Comparison of ENCODE assay signal across 11 cellular contexts in the genomic region with DNA sequence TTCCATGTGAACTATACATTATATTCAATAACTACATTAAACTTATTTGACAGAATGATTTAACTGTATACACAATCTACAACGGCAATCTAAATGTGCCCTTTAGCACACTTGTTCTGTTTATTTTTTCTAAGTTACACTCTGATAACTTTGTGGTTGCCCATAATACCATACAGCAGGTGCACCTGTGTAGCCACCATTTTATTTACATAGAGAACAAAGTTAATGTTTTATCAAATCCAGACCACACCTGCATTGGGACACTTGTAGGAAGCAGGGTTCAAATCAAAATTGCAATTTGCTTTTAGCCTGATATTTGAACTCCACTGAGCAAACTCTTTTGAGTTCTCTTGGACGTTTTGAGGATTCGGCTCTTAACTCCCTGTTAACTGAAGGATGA.
DNase-seq lines count a peak whose midpoint lies in the region; ATAC-seq and TF ChIP-seq lines count a peak whose summit lies in the region.
"Had no signal": no experiment of that assay in that cellular context is flagged by ENCODE, and none has a peak within 500 bp of the region (broad histone marks: within the 10 kb centered on the region; RNA-seq: fewer than 3 reads in every experiment).

No MANE protein-coding gene starts in this region.

- TF ChIP-seq POLR2A in GM18505 (IDR thresholded peaks at IDR 0.05; ENCODE audit: borderline replicate concordance, extremely low read depth, insufficient read depth, insufficient read length) = no peak

- POLR2A ChIA-PET in GM10248 (lab: Yijun Ruan, JAX) = no interaction called here

- no peak for TF ChIP-seq CTCF in GM10248 (IDR thresholded peaks at IDR 0.05; ENCODE audit: control extremely low read depth, extremely low read depth, low read depth, missing control alignments)

- DNase-seq in SW480 (ENCODE audit: low spot score) (peak; percentile 64), GM10248 (ENCODE audit: extremely low spot score) (no peak), HCEC 1CT (no peak), SHP77 treated with DMSO at 0.1 percent for 48 hours (lab: John Stamatoyannopoulos, UW) (no peak)
- DNase-seq in activated CD4-positive, alpha-beta T cell treated with anti-CD3 and anti-CD28 coated beads for 1 hour = no peak
- DNase-seq: activated effector memory CD4-positive, alpha-beta T cell treated with anti-CD3 and anti-CD28 coated beads, Interleukin-2, amount 50 U/mL, for 16 hours; CD8-positive, alpha-beta memory T cell; endodermal cell had no signal

- CTCF ChIA-PET in GM10248 (lab: Yijun Ruan, JAX) = interaction anchor here (0.8 to 1.9 kb wide), 2 partner anchors 13 to 18 kb away, joined by 3 to 7 read pairs; no protein-coding TSS in a partner anchor

- peak; percentile 70 for ATAC-seq in GM18505 (IDR thresholded peaks at IDR 0.05; ENCODE audit: unreplicated experiment)
- ATAC-seq in GM21576 (IDR thresholded peaks at IDR 0.05; ENCODE audit: unreplicated experiment) = peak; percentile 58
- ATAC-seq in HG03342 (IDR thresholded peaks at IDR 0.05; ENCODE audit: unreplicated experiment) = peak; percentile 67
